ENCODE assay signal across 8 cellular contexts in the genomic region with DNA sequence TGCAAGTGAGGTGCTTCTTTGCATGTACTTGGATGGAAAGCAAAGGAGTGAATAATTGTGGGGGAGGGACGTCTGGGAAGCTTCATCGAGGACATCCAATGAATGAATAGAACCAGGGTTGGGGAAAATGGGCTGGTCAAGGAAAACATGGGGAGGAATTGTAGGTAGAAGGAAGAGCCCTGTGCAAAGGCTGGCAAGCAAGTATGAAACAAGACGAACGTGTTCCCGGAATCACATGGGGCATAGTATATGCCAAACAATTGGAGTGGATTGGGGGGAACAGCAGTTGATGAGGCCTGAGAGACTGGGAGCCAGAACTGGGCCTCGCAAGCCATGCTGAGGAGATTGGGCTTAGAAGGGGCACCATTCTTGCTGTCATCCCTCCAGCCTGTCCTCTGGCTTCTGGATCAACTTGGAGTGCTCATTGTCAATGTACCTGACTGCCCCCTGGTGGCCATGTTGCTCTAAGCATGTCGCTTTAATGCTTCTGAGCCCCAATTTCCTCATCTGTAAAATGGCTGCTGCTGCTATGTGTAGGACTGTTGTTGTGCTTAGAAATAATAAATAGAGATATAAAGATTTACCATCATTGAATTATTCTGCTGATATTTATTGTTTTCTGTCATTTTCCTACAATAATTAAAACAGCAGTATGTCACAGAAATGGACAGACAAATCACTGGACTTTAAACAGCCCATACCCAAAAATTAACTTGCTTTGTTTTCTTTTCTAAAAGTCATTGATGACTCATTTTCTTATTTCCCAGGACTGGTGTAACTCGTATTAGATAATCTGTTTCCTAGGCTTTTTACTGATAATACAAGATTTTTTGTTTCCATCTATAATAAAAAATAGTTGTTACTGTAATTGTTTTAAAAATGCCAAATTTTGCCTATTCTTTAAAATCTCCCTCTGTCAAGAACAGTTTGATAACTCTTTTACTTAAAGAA.
DNase-seq lines count a peak whose midpoint lies in the region; ATAC-seq, FAIRE-seq and TF ChIP-seq lines count a peak whose summit lies in the region.

No MANE protein-coding gene starts in this region.

- intact Hi-C loops in left cardiac atrium (cut with DNase I), result loop anchor here (5.0 to 10.0 kb wide), 2 partner anchors 64 to 71 kb away; a partner anchor contains a TSS

- 64 to 81% (median 79%) methylated on average over 8 of the region's 8 CpGs for WGBS in small intestine, 3 donors

- no peak overlapping the region for H3K4me2 ChIP-seq in MM.1S (ENCODE audit: low read depth, low read length)

- H3K36me3 ChIP-seq in MM.1S (replicated peaks; ENCODE audit: insufficient read depth, low read length), result no peaks in the 10 kb centered on the region
- H3K36me3 ChIP-seq in small intestine (ENCODE audit: control insufficient read depth in 2 of 2, insufficient read depth in 2 of 2, low read length in 2 of 2), result no peaks in the 10 kb centered on the region

- H3K9me3 ChIP-seq in MM.1S (replicated peaks; ENCODE audit: insufficient read depth, low read length) (no peaks in the 10 kb centered on the region), small intestine (ENCODE audit: control insufficient read depth, low read depth) (no peaks in the 10 kb centered on the region)

- no peaks in the 10 kb centered on the region for H3F3A ChIP-seq in MM.1S (ENCODE audit: insufficient read depth, low read length)

- H3K79me2 ChIP-seq in MM.1S (ENCODE audit: low read length), result no peaks in the 10 kb centered on the region

- H3K4me1 ChIP-seq in MM.1S (ENCODE audit: low read length) (no peaks in the 10 kb centered on the region), small intestine (ENCODE audit: control insufficient read depth in 2 of 2, insufficient read depth in 1 of 2, low read depth in 1 of 2, low read length in 1 of 2) (no peaks in the 10 kb centered on the region)

- H3K27ac ChIP-seq in MM.1S (ENCODE audit: low read length) (no peak overlapping the region), small intestine (ENCODE audit: low read depth in 1 of 2, low read length in 1 of 2) (no peak overlapping the region)

- H2AFZ ChIP-seq in MM.1S (ENCODE audit: low read length), result no peak overlapping the region

- H3K27me3 ChIP-seq in MM.1S (replicated peaks; ENCODE audit: insufficient read depth, low read length), result no peaks in the 10 kb centered on the region
- H3K27me3 ChIP-seq in small intestine (ENCODE audit: control insufficient read depth in 2 of 2, insufficient read depth in 2 of 2, low read length in 2 of 2), result no peaks in the 10 kb centered on the region

- H3K9me2 ChIP-seq in MM.1S (replicated peaks; ENCODE audit: insufficient read depth, low read length), result no peaks in the 10 kb centered on the region

- no peaks in the 10 kb centered on the region for H4K20me1 ChIP-seq in MM.1S (ENCODE audit: insufficient read depth, low read length)

- H3K4me3 ChIP-seq in MM.1S (ENCODE audit: low read length) (no peak overlapping the region), small intestine (ENCODE audit: low read depth in 1 of 2, low read length in 2 of 2) (no peak overlapping the region)

- no peak overlapping the region for H3K9ac ChIP-seq in MM.1S (ENCODE audit: low read length)

- peak; percentile 78 for ATAC-seq in GM18502 (IDR thresholded peaks at IDR 0.05; ENCODE audit: poor library complexity, unreplicated experiment)
- peak; percentile 27 to 64 for ATAC-seq in left cardiac atrium
- no peak for ATAC-seq in HG03196 (IDR thresholded peaks at IDR 0.05; ENCODE audit: unreplicated experiment)

- DNase-seq in 8988T (peak; percentile 21), MM.1S (peak; percentile 67), SKM-1 treated with dmso at 0.1 percent for 144 hours (lab: John Stamatoyannopoulos, UW; ENCODE audit: unreplicated experiment) (peak; percentile 0), left cardiac atrium (peak; percentile 78), small intestine (peak; percentile 70)
- DNase-seq in activated naive CD4-positive, alpha-beta T cell treated with anti-CD3 and anti-CD28 coated beads, Interleukin-2, amount 50 U/mL, for 16 hours, result peak; percentile 68

- TF ChIP-seq CTCF in MM.1S (IDR thresholded peaks at IDR 0.05; ENCODE audit: low read length), result peak; percentile 66

- FAIRE-seq in small intestine (lab: Jason Lieb, UNC), result no peak

Comparison
In these comparisons a context has a peak if more than half of its experiments do, and no peak if none do; other contexts are left out.
1. DNase-seq: peak in every context shown above with its lines; median percentile 78 in left cardiac atrium; 70 in small intestine; 68 in activated naive CD4-positive, alpha-beta T cell treated with anti-CD3 and anti-CD28 coated beads, Interleukin-2, amount 50 U/mL, for 16 hours; 67 in MM.1S; 21 in 8988T; 0 in SKM-1 treated with dmso at 0.1 percent for 144 hours.